Comparison of ENCODE assay signal across 1 cellular context in the genomic region with DNA sequence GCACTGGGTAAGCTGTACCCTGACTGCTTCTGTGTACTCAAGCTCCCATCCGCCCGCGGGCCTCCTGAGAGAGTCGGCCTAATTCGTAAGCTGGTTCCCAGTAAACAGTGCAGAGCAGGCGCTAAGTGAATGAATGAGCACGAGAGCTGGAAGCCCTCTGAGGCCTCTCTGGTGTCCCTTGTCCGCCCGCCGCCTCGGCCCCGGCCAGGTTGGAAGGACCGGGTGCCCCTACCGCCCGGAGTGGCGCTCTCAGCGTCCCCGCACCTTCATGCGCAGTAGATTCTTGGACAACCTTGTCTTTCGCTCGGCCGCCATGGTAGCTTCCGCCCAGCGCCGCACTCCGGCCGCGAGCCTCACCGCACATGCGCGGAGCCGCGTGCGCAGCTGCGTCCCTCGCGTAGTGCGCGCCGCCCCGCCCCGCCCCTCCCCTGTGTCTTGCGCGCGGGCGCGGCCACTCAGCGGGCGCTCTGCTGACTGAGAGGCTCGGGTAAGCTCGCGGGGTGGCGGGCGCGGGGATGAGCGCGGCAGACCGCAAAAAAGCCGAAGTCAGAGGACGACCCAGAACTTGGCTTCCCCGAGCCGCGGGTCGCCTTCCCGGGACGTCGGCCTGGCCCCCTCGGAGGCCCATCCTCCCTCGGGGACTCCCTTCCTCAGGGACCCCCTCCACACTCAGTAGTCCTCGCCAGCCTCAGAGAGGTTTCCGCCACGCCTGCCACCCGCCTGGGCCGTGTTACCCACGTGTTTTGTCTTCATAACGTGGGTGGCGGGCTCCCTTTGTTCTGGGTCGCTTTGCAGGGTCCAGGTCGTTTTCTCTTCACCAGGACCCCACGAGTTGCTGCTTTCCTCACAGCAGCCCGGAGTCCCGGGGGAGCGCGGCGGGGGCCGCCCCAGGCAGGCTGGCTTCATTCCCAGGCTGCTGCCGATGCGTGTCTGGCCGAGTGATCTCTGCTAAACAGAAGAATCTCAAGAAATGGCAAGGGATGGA.
TF ChIP-seq lines count a peak whose summit lies in the region.

A gene with protein sequence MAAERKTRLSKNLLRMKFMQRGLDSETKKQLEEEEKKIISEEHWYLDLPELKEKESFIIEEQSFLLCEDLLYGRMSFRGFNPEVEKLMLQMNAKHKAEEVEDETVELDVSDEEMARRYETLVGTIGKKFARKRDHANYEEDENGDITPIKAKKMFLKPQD (minus strand): TSS at position 364 of the 985 bp plus-strand sequence. CDS start 49 bp downstream, at position 315.

TF ChIP-seq in K562, 482 proteins besides CTCF, POLR2A, EP300 and RAD21 (continued from another document and continues in another):
- TF ChIP-seq SMAD4 (CRISPR knock-in tag; conservative IDR thresholded peaks at IDR 0.05) (peak; percentile 53; the same call in 1 of the 2 replicates), PHB (CRISPR knock-in tag; IDR thresholded peaks at IDR 0.05) (no peak), CHCHD3 (CRISPR knock-in tag; IDR thresholded peaks at IDR 0.05) (0 out of 2 replicates have a peak, but pooled peaks have one; percentile 19), POLR2B (IDR thresholded peaks at IDR 0.05; ENCODE audit: low read depth, partially characterized antibody) (no peak), NR3C1 (CRISPR knock-in tag; IDR thresholded peaks at IDR 0.05) (peak; percentile 90), SIN3B (IDR thresholded peaks at IDR 0.05; ENCODE audit: low read depth) (peak; percentile 76; the same call in 1 of the 2 replicates), ZNF232 (CRISPR knock-in tag; IDR thresholded peaks at IDR 0.05) (peak; percentile 74; the same call in 1 of the 2 replicates), ZNF143 (CRISPR knock-in tag; IDR thresholded peaks at IDR 0.05) (no peak), CREBBP (IDR thresholded peaks at IDR 0.05; ENCODE audit: low read depth, low read length) (no peak), ZNF24 (IDR thresholded peaks at IDR 0.05) (peak; percentile 84), NFATC3 (IDR thresholded peaks at IDR 0.05) (peak; percentile 100), FOXK1 (CRISPR knock-in tag; IDR thresholded peaks at IDR 0.05; ENCODE audit: borderline replicate concordance) (peak; percentile 76; the same call in 1 of the 2 replicates), ZBTB1 (CRISPR knock-in tag; IDR thresholded peaks at IDR 0.05; ENCODE audit: borderline replicate concordance, low read depth) (peak; percentile 92), FOXK2 (conservative IDR thresholded peaks at IDR 0.05 in 1 of 2, IDR thresholded peaks at IDR 0.05 in 1 of 2; ENCODE audit: low read depth in 2 of 2) (peak; percentile 72 to 77)
- TF ChIP-seq, protein P1, sequence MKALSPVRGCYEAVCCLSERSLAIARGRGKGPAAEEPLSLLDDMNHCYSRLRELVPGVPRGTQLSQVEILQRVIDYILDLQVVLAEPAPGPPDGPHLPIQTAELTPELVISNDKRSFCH (CRISPR knock-in tag; IDR thresholded peaks at IDR 0.05) = no peak
- TF ChIP-seq, protein P1 (tag; IDR thresholded peaks at IDR 0.05) = 0 out of 2 replicates have a peak, but pooled peaks have one; percentile 32
- TF ChIP-seq, protein P2, sequence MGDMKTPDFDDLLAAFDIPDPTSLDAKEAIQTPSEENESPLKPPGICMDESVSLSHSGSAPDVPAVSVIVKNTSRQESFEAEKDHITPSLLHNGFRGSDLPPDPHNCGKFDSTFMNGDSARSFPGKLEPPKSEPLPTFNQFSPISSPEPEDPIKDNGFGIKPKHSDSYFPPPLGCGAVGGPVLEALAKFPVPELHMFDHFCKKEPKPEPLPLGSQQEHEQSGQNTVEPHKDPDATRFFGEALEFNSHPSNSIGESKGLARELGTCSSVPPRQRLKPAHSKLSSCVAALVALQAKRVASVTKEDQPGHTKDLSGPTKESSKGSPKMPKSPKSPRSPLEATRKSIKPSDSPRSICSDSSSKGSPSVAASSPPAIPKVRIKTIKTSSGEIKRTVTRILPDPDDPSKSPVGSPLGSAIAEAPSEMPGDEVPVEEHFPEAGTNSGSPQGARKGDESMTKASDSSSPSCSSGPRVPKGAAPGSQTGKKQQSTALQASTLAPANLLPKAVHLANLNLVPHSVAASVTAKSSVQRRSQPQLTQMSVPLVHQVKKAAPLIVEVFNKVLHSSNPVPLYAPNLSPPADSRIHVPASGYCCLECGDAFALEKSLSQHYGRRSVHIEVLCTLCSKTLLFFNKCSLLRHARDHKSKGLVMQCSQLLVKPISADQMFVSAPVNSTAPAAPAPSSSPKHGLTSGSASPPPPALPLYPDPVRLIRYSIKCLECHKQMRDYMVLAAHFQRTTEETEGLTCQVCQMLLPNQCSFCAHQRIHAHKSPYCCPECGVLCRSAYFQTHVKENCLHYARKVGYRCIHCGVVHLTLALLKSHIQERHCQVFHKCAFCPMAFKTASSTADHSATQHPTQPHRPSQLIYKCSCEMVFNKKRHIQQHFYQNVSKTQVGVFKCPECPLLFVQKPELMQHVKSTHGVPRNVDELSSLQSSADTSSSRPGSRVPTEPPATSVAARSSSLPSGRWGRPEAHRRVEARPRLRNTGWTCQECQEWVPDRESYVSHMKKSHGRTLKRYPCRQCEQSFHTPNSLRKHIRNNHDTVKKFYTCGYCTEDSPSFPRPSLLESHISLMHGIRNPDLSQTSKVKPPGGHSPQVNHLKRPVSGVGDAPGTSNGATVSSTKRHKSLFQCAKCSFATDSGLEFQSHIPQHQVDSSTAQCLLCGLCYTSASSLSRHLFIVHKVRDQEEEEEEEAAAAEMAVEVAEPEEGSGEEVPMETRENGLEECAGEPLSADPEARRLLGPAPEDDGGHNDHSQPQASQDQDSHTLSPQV (IDR thresholded peaks at IDR 0.05) = peak; percentile 3; the same call in 1 of the 2 replicates
- TF ChIP-seq, protein P3, sequence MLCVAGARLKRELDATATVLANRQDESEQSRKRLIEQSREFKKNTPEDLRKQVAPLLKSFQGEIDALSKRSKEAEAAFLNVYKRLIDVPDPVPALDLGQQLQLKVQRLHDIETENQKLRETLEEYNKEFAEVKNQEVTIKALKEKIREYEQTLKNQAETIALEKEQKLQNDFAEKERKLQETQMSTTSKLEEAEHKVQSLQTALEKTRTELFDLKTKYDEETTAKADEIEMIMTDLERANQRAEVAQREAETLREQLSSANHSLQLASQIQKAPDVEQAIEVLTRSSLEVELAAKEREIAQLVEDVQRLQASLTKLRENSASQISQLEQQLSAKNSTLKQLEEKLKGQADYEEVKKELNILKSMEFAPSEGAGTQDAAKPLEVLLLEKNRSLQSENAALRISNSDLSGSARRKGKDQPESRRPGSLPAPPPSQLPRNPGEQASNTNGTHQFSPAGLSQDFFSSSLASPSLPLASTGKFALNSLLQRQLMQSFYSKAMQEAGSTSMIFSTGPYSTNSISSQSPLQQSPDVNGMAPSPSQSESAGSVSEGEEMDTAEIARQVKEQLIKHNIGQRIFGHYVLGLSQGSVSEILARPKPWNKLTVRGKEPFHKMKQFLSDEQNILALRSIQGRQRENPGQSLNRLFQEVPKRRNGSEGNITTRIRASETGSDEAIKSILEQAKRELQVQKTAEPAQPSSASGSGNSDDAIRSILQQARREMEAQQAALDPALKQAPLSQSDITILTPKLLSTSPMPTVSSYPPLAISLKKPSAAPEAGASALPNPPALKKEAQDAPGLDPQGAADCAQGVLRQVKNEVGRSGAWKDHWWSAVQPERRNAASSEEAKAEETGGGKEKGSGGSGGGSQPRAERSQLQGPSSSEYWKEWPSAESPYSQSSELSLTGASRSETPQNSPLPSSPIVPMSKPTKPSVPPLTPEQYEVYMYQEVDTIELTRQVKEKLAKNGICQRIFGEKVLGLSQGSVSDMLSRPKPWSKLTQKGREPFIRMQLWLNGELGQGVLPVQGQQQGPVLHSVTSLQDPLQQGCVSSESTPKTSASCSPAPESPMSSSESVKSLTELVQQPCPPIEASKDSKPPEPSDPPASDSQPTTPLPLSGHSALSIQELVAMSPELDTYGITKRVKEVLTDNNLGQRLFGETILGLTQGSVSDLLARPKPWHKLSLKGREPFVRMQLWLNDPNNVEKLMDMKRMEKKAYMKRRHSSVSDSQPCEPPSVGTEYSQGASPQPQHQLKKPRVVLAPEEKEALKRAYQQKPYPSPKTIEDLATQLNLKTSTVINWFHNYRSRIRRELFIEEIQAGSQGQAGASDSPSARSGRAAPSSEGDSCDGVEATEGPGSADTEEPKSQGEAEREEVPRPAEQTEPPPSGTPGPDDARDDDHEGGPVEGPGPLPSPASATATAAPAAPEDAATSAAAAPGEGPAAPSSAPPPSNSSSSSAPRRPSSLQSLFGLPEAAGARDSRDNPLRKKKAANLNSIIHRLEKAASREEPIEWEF (CRISPR knock-in tag; IDR thresholded peaks at IDR 0.05) = no peak
- TF ChIP-seq, protein P4, sequence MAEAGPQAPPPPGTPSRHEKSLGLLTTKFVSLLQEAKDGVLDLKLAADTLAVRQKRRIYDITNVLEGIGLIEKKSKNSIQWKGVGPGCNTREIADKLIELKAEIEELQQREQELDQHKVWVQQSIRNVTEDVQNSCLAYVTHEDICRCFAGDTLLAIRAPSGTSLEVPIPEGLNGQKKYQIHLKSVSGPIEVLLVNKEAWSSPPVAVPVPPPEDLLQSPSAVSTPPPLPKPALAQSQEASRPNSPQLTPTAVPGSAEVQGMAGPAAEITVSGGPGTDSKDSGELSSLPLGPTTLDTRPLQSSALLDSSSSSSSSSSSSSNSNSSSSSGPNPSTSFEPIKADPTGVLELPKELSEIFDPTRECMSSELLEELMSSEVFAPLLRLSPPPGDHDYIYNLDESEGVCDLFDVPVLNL (CRISPR knock-in tag; IDR thresholded peaks at IDR 0.05; ENCODE audit: low read depth) = peak; percentile 37; the same call in 1 of the 2 replicates
- TF ChIP-seq, protein P5, sequence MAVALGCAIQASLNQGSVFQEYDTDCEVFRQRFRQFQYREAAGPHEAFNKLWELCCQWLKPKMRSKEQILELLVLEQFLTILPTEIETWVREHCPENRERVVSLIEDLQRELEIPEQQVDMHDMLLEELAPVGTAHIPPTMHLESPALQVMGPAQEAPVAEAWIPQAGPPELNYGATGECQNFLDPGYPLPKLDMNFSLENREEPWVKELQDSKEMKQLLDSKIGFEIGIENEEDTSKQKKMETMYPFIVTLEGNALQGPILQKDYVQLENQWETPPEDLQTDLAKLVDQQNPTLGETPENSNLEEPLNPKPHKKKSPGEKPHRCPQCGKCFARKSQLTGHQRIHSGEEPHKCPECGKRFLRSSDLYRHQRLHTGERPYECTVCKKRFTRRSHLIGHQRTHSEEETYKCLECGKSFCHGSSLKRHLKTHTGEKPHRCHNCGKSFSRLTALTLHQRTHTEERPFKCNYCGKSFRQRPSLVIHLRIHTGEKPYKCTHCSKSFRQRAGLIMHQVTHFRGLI (CRISPR knock-in tag; IDR thresholded peaks at IDR 0.05) = no peak
- TF ChIP-seq, protein P6, sequence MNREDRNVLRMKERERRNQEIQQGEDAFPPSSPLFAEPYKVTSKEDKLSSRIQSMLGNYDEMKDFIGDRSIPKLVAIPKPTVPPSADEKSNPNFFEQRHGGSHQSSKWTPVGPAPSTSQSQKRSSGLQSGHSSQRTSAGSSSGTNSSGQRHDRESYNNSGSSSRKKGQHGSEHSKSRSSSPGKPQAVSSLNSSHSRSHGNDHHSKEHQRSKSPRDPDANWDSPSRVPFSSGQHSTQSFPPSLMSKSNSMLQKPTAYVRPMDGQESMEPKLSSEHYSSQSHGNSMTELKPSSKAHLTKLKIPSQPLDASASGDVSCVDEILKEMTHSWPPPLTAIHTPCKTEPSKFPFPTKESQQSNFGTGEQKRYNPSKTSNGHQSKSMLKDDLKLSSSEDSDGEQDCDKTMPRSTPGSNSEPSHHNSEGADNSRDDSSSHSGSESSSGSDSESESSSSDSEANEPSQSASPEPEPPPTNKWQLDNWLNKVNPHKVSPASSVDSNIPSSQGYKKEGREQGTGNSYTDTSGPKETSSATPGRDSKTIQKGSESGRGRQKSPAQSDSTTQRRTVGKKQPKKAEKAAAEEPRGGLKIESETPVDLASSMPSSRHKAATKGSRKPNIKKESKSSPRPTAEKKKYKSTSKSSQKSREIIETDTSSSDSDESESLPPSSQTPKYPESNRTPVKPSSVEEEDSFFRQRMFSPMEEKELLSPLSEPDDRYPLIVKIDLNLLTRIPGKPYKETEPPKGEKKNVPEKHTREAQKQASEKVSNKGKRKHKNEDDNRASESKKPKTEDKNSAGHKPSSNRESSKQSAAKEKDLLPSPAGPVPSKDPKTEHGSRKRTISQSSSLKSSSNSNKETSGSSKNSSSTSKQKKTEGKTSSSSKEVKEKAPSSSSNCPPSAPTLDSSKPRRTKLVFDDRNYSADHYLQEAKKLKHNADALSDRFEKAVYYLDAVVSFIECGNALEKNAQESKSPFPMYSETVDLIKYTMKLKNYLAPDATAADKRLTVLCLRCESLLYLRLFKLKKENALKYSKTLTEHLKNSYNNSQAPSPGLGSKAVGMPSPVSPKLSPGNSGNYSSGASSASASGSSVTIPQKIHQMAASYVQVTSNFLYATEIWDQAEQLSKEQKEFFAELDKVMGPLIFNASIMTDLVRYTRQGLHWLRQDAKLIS (CRISPR knock-in tag; IDR thresholded peaks at IDR 0.05) = no peak
- TF ChIP-seq, protein P7, sequence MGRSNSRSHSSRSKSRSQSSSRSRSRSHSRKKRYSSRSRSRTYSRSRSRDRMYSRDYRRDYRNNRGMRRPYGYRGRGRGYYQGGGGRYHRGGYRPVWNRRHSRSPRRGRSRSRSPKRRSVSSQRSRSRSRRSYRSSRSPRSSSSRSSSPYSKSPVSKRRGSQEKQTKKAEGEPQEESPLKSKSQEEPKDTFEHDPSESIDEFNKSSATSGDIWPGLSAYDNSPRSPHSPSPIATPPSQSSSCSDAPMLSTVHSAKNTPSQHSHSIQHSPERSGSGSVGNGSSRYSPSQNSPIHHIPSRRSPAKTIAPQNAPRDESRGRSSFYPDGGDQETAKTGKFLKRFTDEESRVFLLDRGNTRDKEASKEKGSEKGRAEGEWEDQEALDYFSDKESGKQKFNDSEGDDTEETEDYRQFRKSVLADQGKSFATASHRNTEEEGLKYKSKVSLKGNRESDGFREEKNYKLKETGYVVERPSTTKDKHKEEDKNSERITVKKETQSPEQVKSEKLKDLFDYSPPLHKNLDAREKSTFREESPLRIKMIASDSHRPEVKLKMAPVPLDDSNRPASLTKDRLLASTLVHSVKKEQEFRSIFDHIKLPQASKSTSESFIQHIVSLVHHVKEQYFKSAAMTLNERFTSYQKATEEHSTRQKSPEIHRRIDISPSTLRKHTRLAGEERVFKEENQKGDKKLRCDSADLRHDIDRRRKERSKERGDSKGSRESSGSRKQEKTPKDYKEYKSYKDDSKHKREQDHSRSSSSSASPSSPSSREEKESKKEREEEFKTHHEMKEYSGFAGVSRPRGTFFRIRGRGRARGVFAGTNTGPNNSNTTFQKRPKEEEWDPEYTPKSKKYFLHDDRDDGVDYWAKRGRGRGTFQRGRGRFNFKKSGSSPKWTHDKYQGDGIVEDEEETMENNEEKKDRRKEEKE (IDR thresholded peaks at IDR 0.05; ENCODE audit: borderline replicate concordance in 1 of 2, control insufficient read depth in 1 of 2, low read depth in 2 of 2, low read length in 1 of 2) = no peak
- TF ChIP-seq, protein P8, sequence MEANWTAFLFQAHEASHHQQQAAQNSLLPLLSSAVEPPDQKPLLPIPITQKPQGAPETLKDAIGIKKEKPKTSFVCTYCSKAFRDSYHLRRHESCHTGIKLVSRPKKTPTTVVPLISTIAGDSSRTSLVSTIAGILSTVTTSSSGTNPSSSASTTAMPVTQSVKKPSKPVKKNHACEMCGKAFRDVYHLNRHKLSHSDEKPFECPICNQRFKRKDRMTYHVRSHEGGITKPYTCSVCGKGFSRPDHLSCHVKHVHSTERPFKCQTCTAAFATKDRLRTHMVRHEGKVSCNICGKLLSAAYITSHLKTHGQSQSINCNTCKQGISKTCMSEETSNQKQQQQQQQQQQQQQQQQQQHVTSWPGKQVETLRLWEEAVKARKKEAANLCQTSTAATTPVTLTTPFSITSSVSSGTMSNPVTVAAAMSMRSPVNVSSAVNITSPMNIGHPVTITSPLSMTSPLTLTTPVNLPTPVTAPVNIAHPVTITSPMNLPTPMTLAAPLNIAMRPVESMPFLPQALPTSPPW (CRISPR knock-in tag; IDR thresholded peaks at IDR 0.05) = peak; percentile 88
